In the genomic region with DNA sequence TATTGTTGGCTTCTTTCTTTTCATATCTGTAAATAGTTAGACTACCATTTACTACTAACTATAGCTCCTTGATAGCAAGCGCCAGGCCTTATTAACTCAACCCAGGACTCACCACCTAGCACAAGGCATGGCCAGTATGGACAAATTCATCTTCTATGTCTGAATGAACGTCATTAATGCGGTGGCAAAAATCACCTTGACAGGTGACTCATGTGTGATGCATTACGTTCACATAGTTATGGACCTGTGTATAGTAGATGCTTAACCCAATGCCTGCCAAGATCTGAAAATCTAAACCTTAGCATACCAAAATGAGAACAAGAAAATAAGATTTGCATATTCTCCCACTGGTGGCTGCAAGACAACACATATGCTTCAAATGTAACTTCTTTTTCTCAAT, we compare ENCODE assay signal across 28 cellular contexts.
A peak's percentile ranks its signal among the peaks of the same experiment; 100 is the strongest.
DNase-seq lines count a peak whose midpoint lies in the region; ATAC-seq, FAIRE-seq and TF ChIP-seq lines count a peak whose summit lies in the region.
"Had no signal": no experiment of that assay in that cellular context is flagged by ENCODE, and none has a peak within 500 bp of the region (broad histone marks: within the 10 kb centered on the region; RNA-seq: fewer than 3 reads in every experiment).

No MANE protein-coding gene starts in this region.

- no TSS peak for BruUV-seq in mammary epithelial cell (replicated peaks; lab: Mats Ljungman, UMichigan)

- no peaks in the 10 kb centered on the region for H4K20me1 ChIP-seq in mammary epithelial cell (ENCODE audit: insufficient read depth, low read length)
- H4K20me1 ChIP-seq in astrocyte (ENCODE audit: insufficient read depth, low read length): no peaks in the 10 kb centered on the region

- H3K4me2 ChIP-seq in mammary epithelial cell (ENCODE audit: insufficient read depth, low read depth, low read length): no peak overlapping the region
- no peak overlapping the region for H3K4me2 ChIP-seq in astrocyte (ENCODE audit: low read length)
- H3K4me2 ChIP-seq: KMS-11, PC-9 had no signal

- H2AFZ ChIP-seq in mammary epithelial cell (ENCODE audit: low read depth, low read length): no peak overlapping the region
- H2AFZ ChIP-seq in astrocyte (ENCODE audit: low read depth, low read length): no peak overlapping the region
- H2AFZ ChIP-seq: PC-9 had no signal

- H3K4me3 Mint-ChIP-seq in astrocyte (ENCODE audit: unreplicated experiment): no peak overlapping the region
- H3K4me3 Mint-ChIP-seq in activated naive CD8-positive, alpha-beta T cell treated with anti-CD3 and anti-CD28 coated beads, Interleukin-2, amount 50 U/mL, for 24 hours: no peak overlapping the region
- H3K4me3 Mint-ChIP-seq: CD14-positive monocyte; CD8-positive, alpha-beta memory T cell; IgD-negative memory B cell had no signal

- no peaks in the 10 kb centered on the region for H3K9me3 Mint-ChIP-seq in astrocyte (ENCODE audit: unreplicated experiment)
- H3K9me3 Mint-ChIP-seq in activated naive CD8-positive, alpha-beta T cell treated with anti-CD3 and anti-CD28 coated beads, Interleukin-2, amount 50 U/mL, for 24 hours: no peaks in the 10 kb centered on the region

- no peak overlapping the region for H3K27ac Mint-ChIP-seq in astrocyte (ENCODE audit: unreplicated experiment)
- H3K27ac Mint-ChIP-seq in activated naive CD8-positive, alpha-beta T cell treated with anti-CD3 and anti-CD28 coated beads, Interleukin-2, amount 50 U/mL, for 24 hours: no peak overlapping the region
- H3K27ac Mint-ChIP-seq: CD14-positive monocyte, IgD-negative memory B cell had no signal

- no peak for ATAC-seq in activated naive CD8-positive, alpha-beta T cell treated with anti-CD3 and anti-CD28 coated beads, Interleukin-2, amount 50 U/mL, for 24 hours

- CTCF ChIA-PET in mammary epithelial cell (lab: Charles Lee; ENCODE audit: low non-redundant PET): no interaction called here

- no peak for TF ChIP-seq CTCF in mammary epithelial cell (conservative IDR thresholded peaks at IDR 0.05 in 1 of 2, IDR thresholded peaks at IDR 0.05 in 1 of 2; ENCODE audit: extremely low read depth in 1 of 2, insufficient read depth in 1 of 2, low read depth in 1 of 2, low read length in 2 of 2)
- no peak for TF ChIP-seq CTCF in breast epithelium (IDR thresholded peaks at IDR 0.05)
- TF ChIP-seq CTCF in astrocyte (IDR thresholded peaks at IDR 0.05; ENCODE audit: insufficient read depth, low read depth, low read length): no peak
- TF ChIP-seq CTCF in esophagus muscularis mucosa (IDR thresholded peaks at IDR 0.05): no peak
- TF ChIP-seq CTCF in ovary (IDR thresholded peaks at IDR 0.05): no peak

- no peak for TF ChIP-seq POLR2A in breast epithelium (IDR thresholded peaks at IDR 0.05)
- no peak for TF ChIP-seq POLR2A in esophagus muscularis mucosa (IDR thresholded peaks at IDR 0.05; ENCODE audit: low read depth)
- TF ChIP-seq POLR2A in ovary (IDR thresholded peaks at IDR 0.05): no peak

- H3K4me3 ChIP-seq in mammary epithelial cell (replicated peaks in 1 of 3; ENCODE audit: insufficient read depth in 1 of 3, low read depth in 2 of 3, low read length in 3 of 3): no peak overlapping the region
- H3K4me3 ChIP-seq in breast epithelium: no peak overlapping the region
- no peak overlapping the region for H3K4me3 ChIP-seq in astrocyte (ENCODE audit: insufficient read depth, low read depth, low read length)
- no peak overlapping the region for H3K4me3 ChIP-seq in esophagus muscularis mucosa
- H3K4me3 ChIP-seq in ovary: no peak overlapping the region
- H3K4me3 ChIP-seq: PC-9 had no signal

- no peak for TF ChIP-seq EP300 in esophagus muscularis mucosa (IDR thresholded peaks at IDR 0.05)
- no peak for TF ChIP-seq EP300 in ovary (IDR thresholded peaks at IDR 0.05)

- H3K36me3 ChIP-seq in mammary epithelial cell (ENCODE audit: insufficient read depth, low read length) (no peaks in the 10 kb centered on the region), breast epithelium (no peaks in the 10 kb centered on the region), astrocyte (ENCODE audit: insufficient read depth, low read length) (no peaks in the 10 kb centered on the region), esophagus muscularis mucosa (peaks cover 0 to 15% (median 2%) of the 10 kb centered on the region in 4 donors), ovary (no peaks in the 10 kb centered on the region)
- H3K36me3 ChIP-seq: BE2C had no signal

- intact Hi-C loops in mammary epithelial cell (cut with micrococcal nuclease) (no loop called here), breast epithelium (cut with DNase I; ENCODE audit: low total_unique reads) (no loop called here), esophagus muscularis mucosa (cut with DNase I) (no loop called here), ovary (cut with DNase I) (no loop called here)

- H3K27me3 ChIP-seq in mammary epithelial cell (ENCODE audit: insufficient read depth, low read length): no peaks in the 10 kb centered on the region
- H3K27me3 ChIP-seq in breast epithelium: no peaks in the 10 kb centered on the region
- no peaks in the 10 kb centered on the region for H3K27me3 ChIP-seq in astrocyte (ENCODE audit: insufficient read depth, low read length)
- H3K27me3 ChIP-seq in esophagus muscularis mucosa: no peaks in the 10 kb centered on the region
- H3K27me3 ChIP-seq in ovary: no peaks in the 10 kb centered on the region
- H3K27me3 ChIP-seq: BE2C had no signal

- H3K27ac ChIP-seq in mammary epithelial cell (ENCODE audit: insufficient read depth, low read depth, low read length) (no peak overlapping the region), breast epithelium (no peak overlapping the region), astrocyte (ENCODE audit: low read depth, low read length) (no peak overlapping the region), esophagus muscularis mucosa (replicated peaks in 1 of 4) (no peak overlapping the region), ovary (no peak overlapping the region)
- H3K27ac ChIP-seq: 22Rv1, KMS-11, PC-9, RWPE1 had no signal

- no peak for FAIRE-seq in astrocyte (lab: Jason Lieb, UNC)

- 43% methylated on average over 4 of the region's 4 CpGs for WGBS in mammary epithelial cell (ENCODE audit: low coverage, missing lambda C conversion rate)
- 96% methylated on average over 4 of the region's 4 CpGs for WGBS in esophagus muscularis mucosa
- WGBS in ovary, 3 donors: 93 to 100% (median 99%) methylated on average over 4 of the region's 4 CpGs

- no peaks in the 10 kb centered on the region for H3K36me3 Mint-ChIP-seq in astrocyte (ENCODE audit: low read depth, unreplicated experiment)
- no peaks in the 10 kb centered on the region for H3K36me3 Mint-ChIP-seq in activated naive CD8-positive, alpha-beta T cell treated with anti-CD3 and anti-CD28 coated beads, Interleukin-2, amount 50 U/mL, for 24 hours (ENCODE audit: low read depth)
- H3K36me3 Mint-ChIP-seq: CD14-positive monocyte; CD8-positive, alpha-beta memory T cell had no signal

- H3K9ac ChIP-seq in mammary epithelial cell (ENCODE audit: insufficient read depth, low read length): no peak overlapping the region
- H3K9ac ChIP-seq in astrocyte (ENCODE audit: low read length): no peak overlapping the region
- H3K9ac ChIP-seq: KMS-11 had no signal

- H3K79me2 ChIP-seq in mammary epithelial cell (ENCODE audit: insufficient read depth, low read length): peaks cover 23% of the 10 kb centered on the region
- H3K79me2 ChIP-seq in astrocyte (ENCODE audit: insufficient read depth, low read length): no peaks in the 10 kb centered on the region

- no peaks in the 10 kb centered on the region for H3K9me3 ChIP-seq in mammary epithelial cell (replicated peaks; ENCODE audit: insufficient read depth, low read length)
- no peaks in the 10 kb centered on the region for H3K9me3 ChIP-seq in breast epithelium
- no peaks in the 10 kb centered on the region for H3K9me3 ChIP-seq in astrocyte (ENCODE audit: insufficient read depth, low read depth, low read length)
- no peaks in the 10 kb centered on the region for H3K9me3 ChIP-seq in esophagus muscularis mucosa
- no peaks in the 10 kb centered on the region for H3K9me3 ChIP-seq in ovary
- H3K9me3 ChIP-seq: BE2C had no signal

- in situ Hi-C loops in mammary epithelial cell (cut with MboI; ENCODE audit: low sequenced_read_pairs in 2 of 2): no loop called here

- H3K4me1 ChIP-seq in mammary epithelial cell (ENCODE audit: insufficient read depth, low read length) (no peaks in the 10 kb centered on the region), breast epithelium (no peaks in the 10 kb centered on the region), astrocyte (ENCODE audit: insufficient read depth, low read length) (no peaks in the 10 kb centered on the region), esophagus muscularis mucosa (no peaks in the 10 kb centered on the region), ovary (ENCODE audit: insufficient read depth) (no peaks in the 10 kb centered on the region)
- H3K4me1 ChIP-seq: BE2C had no signal

- no peaks in the 10 kb centered on the region for H3K4me1 Mint-ChIP-seq in astrocyte (ENCODE audit: low read depth, unreplicated experiment)
- no peaks in the 10 kb centered on the region for H3K4me1 Mint-ChIP-seq in activated naive CD8-positive, alpha-beta T cell treated with anti-CD3 and anti-CD28 coated beads, Interleukin-2, amount 50 U/mL, for 24 hours
- H3K4me1 Mint-ChIP-seq: CD14-positive monocyte; CD8-positive, alpha-beta memory T cell; IgD-negative memory B cell had no signal

- H3K27me3 Mint-ChIP-seq in astrocyte (ENCODE audit: low read depth, unreplicated experiment): no peaks in the 10 kb centered on the region
- H3K27me3 Mint-ChIP-seq in activated naive CD8-positive, alpha-beta T cell treated with anti-CD3 and anti-CD28 coated beads, Interleukin-2, amount 50 U/mL, for 24 hours: peaks cover 2% of the 10 kb centered on the region
- H3K27me3 Mint-ChIP-seq: IgD-negative memory B cell had no signal

- DNase-seq in mammary epithelial cell: peak; percentile 82
- no peak for DNase-seq in breast epithelium (ENCODE audit: low spot score in 2 of 2)
- DNase-seq in astrocyte (ENCODE audit: low read depth): peak; percentile 64
- peak; percentile 42 for DNase-seq in esophagus muscularis mucosa (ENCODE audit: extremely low spot score)
- no peak for DNase-seq in activated naive CD8-positive, alpha-beta T cell treated with anti-CD3 and anti-CD28 coated beads, Interleukin-2, amount 50 U/mL, for 24 hours
- no peak for DNase-seq in activated effector memory CD4-positive, alpha-beta T cell treated with Interleukin-2 at 50 U/mL for 16 hours
- DNase-seq in ovary: no peak
- no peak for DNase-seq in epidermal melanocyte (ENCODE audit: insufficient read length, low spot score)
- DNase-seq: ACHN; BE2C; CD8-positive, alpha-beta memory T cell; DMS79 treated with DMSO at 0.1 percent for 48 hours; GF-D8; GOT3; HCEC 1CT; MM.1S; NCI-H2029; NCI-H446 treated with DMSO at 0.1 percent for 48 hours; NCI-H526; NCI-H82; NK-92 treated with Interleukin-12 subunit alpha and Interleukin-12 subunit beta, amount 100 ng/mL, for 24 hours; PC-9; SHP77 treated with DMSO at 0.1 percent for 48 hours had no signal

- dilution Hi-C loops in mammary epithelial cell (cut with HindIII; ENCODE audit: low sequenced_read_pairs): no loop called here

Comparison
In these comparisons a context has a peak if more than half of its experiments do, and no peak if none do; other contexts are left out.
1. DNase-seq: peak in mammary epithelial cell (single experiment), astrocyte (single experiment) and esophagus muscularis mucosa (single experiment); none in breast epithelium (0 of 2), activated naive CD8-positive, alpha-beta T cell treated with anti-CD3 and anti-CD28 coated beads, Interleukin-2, amount 50 U/mL, for 24 hours (single experiment), activated effector memory CD4-positive, alpha-beta T cell treated with Interleukin-2 at 50 U/mL for 16 hours (single experiment), ovary (0 of 5) and epidermal melanocyte (single experiment).